ENCODE assay signal across 19 cellular contexts in genomic region chr13:68185767-68186166, GRCh38.
DNase-seq lines count a peak whose midpoint lies in the region; ATAC-seq and TF ChIP-seq lines count a peak whose summit lies in the region.
"Had no signal": no experiment of that assay in that cellular context is flagged by ENCODE, and none has a peak within 500 bp of the region (broad histone marks: within the 10 kb centered on the region; RNA-seq: fewer than 3 reads in every experiment).

No MANE protein-coding gene starts in this region.

- H3K27ac ChIP-seq in tibial nerve (no peak overlapping the region), lower lobe of right lung (no peak overlapping the region)
- H3K27ac ChIP-seq: uterus had no signal

- H3K4me3 ChIP-seq in fibroblast of the aortic adventitia (ENCODE audit: low read depth, low read length) (no peak overlapping the region), tibial nerve (no peak overlapping the region), lower lobe of right lung (no peak overlapping the region)
- H3K4me3 ChIP-seq: uterus had no signal

- DNase-seq in fibroblast of the aortic adventitia (ENCODE audit: low read depth): peak; percentile 7
- no peak for DNase-seq in omental fat pad (ENCODE audit: low spot score)
- DNase-seq in tibial nerve (ENCODE audit: low spot score in 2 of 2): no peak
- DNase-seq in left cardiac atrium: no peak
- no peak for DNase-seq in lower lobe of right lung
- DNase-seq: activated CD4-positive, alpha-beta T cell treated with anti-CD3 and anti-CD28 coated beads, Interleukin-2, amount 50 U/mL, for 48 hours; activated T-cell treated with anti-CD3 and anti-CD28 coated beads, Interleukin-2, amount 50 U/mL, for 1 hour; CD4-positive, alpha-beta memory T cell; DMS79; foreskin fibroblast; NCI-H146; NCI-H2227 treated with DMSO at 0.1 percent for 48 hours; nucleus accumbens; stimulated activated CD4-positive, alpha-beta T cell treated with anti-CD3 and anti-CD28 coated beads, Interleukin-1b, Interleukin-23, amount 100 ng/mL, for 48 hours; uterus had no signal

- H3K4me1 ChIP-seq in tibial nerve (peaks cover 0 to 4% (median 0%) of the 10 kb centered on the region in 4 donors), lower lobe of right lung (no peaks in the 10 kb centered on the region)
- H3K4me1 ChIP-seq: uterus had no signal

- no peak for TF ChIP-seq POLR2A in tibial nerve (IDR thresholded peaks at IDR 0.05)

- 30 to 36% methylated on average over 1 of the region's 1 CpG for WGBS in tibial nerve, 2 donors

- intact Hi-C loops in left cardiac atrium (cut with DNase I): no loop called here
- intact Hi-C loops in lower lobe of right lung (cut with DNase I): no loop called here

- H3K36me3 ChIP-seq in tibial nerve: no peaks in the 10 kb centered on the region
- no peaks in the 10 kb centered on the region for H3K36me3 ChIP-seq in lower lobe of right lung
- H3K36me3 ChIP-seq: uterus had no signal

- TF ChIP-seq CTCF in fibroblast of the aortic adventitia (IDR thresholded peaks at IDR 0.05; ENCODE audit: insufficient read depth, low read length) (no peak), omental fat pad (IDR thresholded peaks at IDR 0.05) (no peak), tibial nerve (IDR thresholded peaks at IDR 0.05) (no peak), lower lobe of right lung (IDR thresholded peaks at IDR 0.05) (no peak)

- H3K27me3 ChIP-seq in tibial nerve: no peaks in the 10 kb centered on the region
- H3K27me3 ChIP-seq in lower lobe of right lung (ENCODE audit: low read depth): no peaks in the 10 kb centered on the region
- H3K27me3 ChIP-seq: uterus had no signal

- TF ChIP-seq EP300 in tibial nerve (IDR thresholded peaks at IDR 0.05): no peak

- H3K9me3 ChIP-seq in tibial nerve: no peaks in the 10 kb centered on the region
- no peaks in the 10 kb centered on the region for H3K9me3 ChIP-seq in lower lobe of right lung
- H3K9me3 ChIP-seq: uterus had no signal

- ATAC-seq in GM18520 (IDR thresholded peaks at IDR 0.05; ENCODE audit: unreplicated experiment) (peak; percentile 89), HG02798 (IDR thresholded peaks at IDR 0.05; ENCODE audit: poor library complexity, unreplicated experiment) (peak; percentile 60), SK-N-SH treated with all-trans-retinoic acid at 6 μM for 48 hours (peak; percentile 94), omental fat pad (ENCODE audit: low FRiP score) (no peak), left cardiac atrium (no peak), lower lobe of right lung (no peak)
- ATAC-seq: sciatic nerve had no signal

TF ChIP-seq in SK-N-SH treated with all-trans-retinoic acid at 6 μM for 48 hours, 23 proteins besides CTCF, POLR2A, EP300 and RAD21:
- TF ChIP-seq CSDC2 (CRISPR knock-in tag; IDR thresholded peaks at IDR 0.05): no peak
- no peak for TF ChIP-seq PATZ1 (CRISPR knock-in tag; IDR thresholded peaks at IDR 0.05; ENCODE audit: borderline replicate concordance)
- TF ChIP-seq TOX (CRISPR knock-in tag; IDR thresholded peaks at IDR 0.05; ENCODE audit: borderline replicate concordance): peak; percentile 81
- peak; percentile 76; the same call in 1 of the 2 replicates for TF ChIP-seq TCF4 (CRISPR knock-in tag; IDR thresholded peaks at IDR 0.05; ENCODE audit: borderline replicate concordance)
- TF ChIP-seq TSHZ2 (CRISPR knock-in tag; IDR thresholded peaks at IDR 0.05): peak; percentile 77; the same call in 1 of the 2 replicates
TF ChIP-seq in SK-N-SH treated with all-trans-retinoic acid at 6 μM for 48 hours: peak in this region for 3.

Comparison
In these comparisons a context has a peak if more than half of its experiments do, and no peak if none do; other contexts are left out.
1. ATAC-seq: peak in GM18520 (single experiment), HG02798 (single experiment) and SK-N-SH treated with all-trans-retinoic acid at 6 μM for 48 hours (single experiment); none in omental fat pad (single experiment), left cardiac atrium (0 of 2) and lower lobe of right lung (0 of 2).